18 cellular contexts compared by ENCODE assay signal in genomic region chr6:7173843-7174503, GRCh38.
A peak's percentile ranks its signal among the peaks of the same experiment; 100 is the strongest.
DNase-seq lines count a peak whose midpoint lies in the region; ATAC-seq and TF ChIP-seq lines count a peak whose summit lies in the region.
"Had no signal": no experiment of that assay in that cellular context is flagged by ENCODE, and none has a peak within 500 bp of the region (broad histone marks: within the 10 kb centered on the region; RNA-seq: fewer than 3 reads in every experiment).

No MANE protein-coding gene starts in this region.

- H3K4me3 Mint-ChIP-seq in Caco-2 (ENCODE audit: unreplicated experiment) (peak overlapping the region; percentile 59), glutamatergic neuron (ENCODE audit: unreplicated experiment) (peak overlapping the region; percentile 60)

- POLR2A ChIA-PET in Caco-2 (lab: Charles Lee) = interaction anchor here (0.5 to 0.6 kb wide), 2 partner anchors 204 to 386 kb away, joined by 3 read pairs; no protein-coding TSS in a partner anchor

- H3K36me3 ChIP-seq in Caco-2 (ENCODE audit: control insufficient read depth, insufficient read depth, low read length) = no peaks in the 10 kb centered on the region
- no peaks in the 10 kb centered on the region for H3K36me3 ChIP-seq in parathyroid adenoma (ENCODE audit: control insufficient read depth, insufficient read depth, low read length)
- H3K36me3 ChIP-seq: prostate gland had no signal

- no peak for ATAC-seq in HG03342 (IDR thresholded peaks at IDR 0.05; ENCODE audit: unreplicated experiment)

- H3K4me1 ChIP-seq in Caco-2 (peaks cover 7% of the 10 kb centered on the region; the same call in 1 of the 2 replicates), parathyroid adenoma (peaks cover 15% of the 10 kb centered on the region)

- TF ChIP-seq CTCF in Caco-2 (IDR thresholded peaks at IDR 0.05; ENCODE audit: insufficient read depth in 1 of 2, low read depth in 1 of 2, low read length in 1 of 2, severe bottlenecking in 1 of 2, unreplicated experiment in 1 of 2) (no peak), NB4 (IDR thresholded peaks at IDR 0.05; ENCODE audit: low read depth, low read length) (no peak), glutamatergic neuron (IDR thresholded peaks at IDR 0.05; ENCODE audit: partially characterized antibody, unreplicated experiment) (no peak), parathyroid adenoma (IDR thresholded peaks at IDR 0.05) (no peak)

- peak overlapping the region; percentile 15 for H3K4me2 ChIP-seq in parathyroid adenoma (ENCODE audit: low read length)

- peak overlapping the region; percentile 2 for H2AFZ ChIP-seq in parathyroid adenoma

- CTCF ChIA-PET in Caco-2 (lab: Charles Lee) = interaction anchor here (0.7 kb wide), 1 partner anchor 181 kb away, joined by 4 read pairs; no protein-coding TSS in a partner anchor

- H3K4me3 ChIP-seq in Caco-2 (ENCODE audit: low read depth, low read length) (no peak overlapping the region), NB4 (ENCODE audit: low read depth, low read length) (peak overlapping the region; percentile 42), parathyroid adenoma (ENCODE audit: low read depth, low read length) (no peak overlapping the region)
- H3K4me3 ChIP-seq: BLaER1, prostate gland, vagina had no signal

- intact Hi-C loops in Caco-2 (cut with micrococcal nuclease; ENCODE audit: unreplicated experiment) = no loop called here

- H3K27me3 Mint-ChIP-seq in Caco-2 (ENCODE audit: insufficient read depth, unreplicated experiment) = no peaks in the 10 kb centered on the region
- peaks cover 4% of the 10 kb centered on the region for H3K27me3 Mint-ChIP-seq in glutamatergic neuron (ENCODE audit: unreplicated experiment)

- H3K9me3 Mint-ChIP-seq in Caco-2 (ENCODE audit: unreplicated experiment) (no peaks in the 10 kb centered on the region), glutamatergic neuron (ENCODE audit: unreplicated experiment) (peaks cover 2% of the 10 kb centered on the region)

- H3K27ac ChIP-seq in parathyroid adenoma = no peak overlapping the region
- H3K27ac ChIP-seq: BLaER1, prostate gland, vagina had no signal

- H3K4me1 Mint-ChIP-seq in Caco-2 (ENCODE audit: low read depth, unreplicated experiment) (peaks cover 15% of the 10 kb centered on the region), glutamatergic neuron (ENCODE audit: low read depth, unreplicated experiment) (peaks cover 24% of the 10 kb centered on the region)

- H3K9me3 ChIP-seq in Caco-2 = no peaks in the 10 kb centered on the region
- no peaks in the 10 kb centered on the region for H3K9me3 ChIP-seq in parathyroid adenoma (ENCODE audit: control insufficient read depth, low read length)
- H3K9me3 ChIP-seq: BLaER1, prostate gland, vagina had no signal

- H3K79me2 ChIP-seq in parathyroid adenoma = peaks cover 25% of the 10 kb centered on the region

- DNase-seq in Caco-2 = peak; percentile 39 to 49
- peak; percentile 96 for DNase-seq in NB4 (ENCODE audit: low read depth)
- DNase-seq in glutamatergic neuron = no peak
- DNase-seq in DMS53 (lab: John Stamatoyannopoulos, UW) = no peak
- DNase-seq in activated effector memory CD4-positive, alpha-beta T cell treated with anti-CD3 and anti-CD28 coated beads, Interleukin-2, amount 50 U/mL, for 16 hours = no peak
- no peak for DNase-seq in KG1 (lab: John Stamatoyannopoulos, UW)
- DNase-seq: activated naive CD4-positive, alpha-beta T cell treated with anti-CD3 and anti-CD28 coated beads, Interleukin-2, amount 50 U/mL, for 16 hours; cerebellar nuclear complex; GOT3; hypothalamus; mesenchymal stem cell; NK-92 treated with Interleukin-12 subunit alpha and Interleukin-12 subunit beta, amount 100 ng/mL, for 24 hours; stimulated activated CD4-positive, alpha-beta T cell treated with anti-CD3 and anti-CD28 coated beads, Interleukin-2, amount 100 ng/mL, for 24 hours had no signal

- H3K27me3 ChIP-seq in Caco-2 (replicated peaks; ENCODE audit: control insufficient read depth, insufficient read depth, low read length) = no peaks in the 10 kb centered on the region
- no peaks in the 10 kb centered on the region for H3K27me3 ChIP-seq in parathyroid adenoma (ENCODE audit: control insufficient read depth, insufficient read depth, low read length)
- H3K27me3 ChIP-seq: BLaER1, vagina had no signal

- peak overlapping the region; percentile 82 for H3K27ac Mint-ChIP-seq in Caco-2 (ENCODE audit: unreplicated experiment)
- no peak overlapping the region for H3K27ac Mint-ChIP-seq in glutamatergic neuron (ENCODE audit: unreplicated experiment)

- H3K36me3 Mint-ChIP-seq in Caco-2 (ENCODE audit: insufficient read depth, unreplicated experiment) (peaks cover 38% of the 10 kb centered on the region), glutamatergic neuron (ENCODE audit: unreplicated experiment) (no peaks in the 10 kb centered on the region)

- no peak for TF ChIP-seq POLR2A in NB4 (IDR thresholded peaks at IDR 0.05; ENCODE audit: extremely low read depth, insufficient read length)

- BruUV-seq in Caco-2 (replicated peaks; lab: Mats Ljungman, UMichigan) = no TSS peak

- no peak overlapping the region for H3K9ac ChIP-seq in parathyroid adenoma
- H3K9ac ChIP-seq: BLaER1 had no signal

Comparison
In these comparisons a context has a peak if more than half of its experiments do, and no peak if none do; other contexts are left out.
1. DNase-seq: peak in Caco-2 (2 of 2) and NB4 (single experiment); none in glutamatergic neuron (single experiment), DMS53 (single experiment), activated effector memory CD4-positive, alpha-beta T cell treated with anti-CD3 and anti-CD28 coated beads, Interleukin-2, amount 50 U/mL, for 16 hours (single experiment) and KG1 (single experiment).